In genomic region chr6:74892091-74892490, GRCh38 we compare ENCODE assay signal across 18 cellular contexts.
DNase-seq lines count a peak whose midpoint lies in the region; ATAC-seq and TF ChIP-seq lines count a peak whose summit lies in the region.
"Had no signal": no experiment of that assay in that cellular context is flagged by ENCODE, and none has a peak within 500 bp of the region (broad histone marks: within the 10 kb centered on the region; RNA-seq: fewer than 3 reads in every experiment).

No MANE protein-coding gene starts in this region.

- no peak overlapping the region for H2BK120ac ChIP-seq in IMR-90 (ENCODE audit: low read depth, low read length)

- peak overlapping the region; percentile 65 for H2BK5ac ChIP-seq in IMR-90 (ENCODE audit: low read depth, low read length, poor library complexity, severe bottlenecking)

- no peaks in the 10 kb centered on the region for H3K79me1 ChIP-seq in IMR-90 (ENCODE audit: low read depth in 1 of 2, low read length in 2 of 2)

- H3K79me2 ChIP-seq in fibroblast of lung (ENCODE audit: control insufficient read depth, insufficient read depth, low read length) (no peaks in the 10 kb centered on the region), osteoblast (ENCODE audit: insufficient read depth, low read length) (no peaks in the 10 kb centered on the region)

- 0 out of 2 replicates have a peak, but pooled peaks cover 3% of the 10 kb centered on the region for H3K9me1 ChIP-seq in IMR-90 (ENCODE audit: insufficient read depth, low read length)

- dilution Hi-C loops in IMR-90 (cut with HindIII; ENCODE audit: low sequenced_read_pairs, unreplicated experiment), result no loop called here

- H3K4me2 ChIP-seq in IMR-90 (ENCODE audit: low read depth, low read length) (peak overlapping the region; percentile 39), fibroblast of lung (ENCODE audit: extremely low read depth, insufficient read depth, low read length) (peak overlapping the region; percentile 7), osteoblast (ENCODE audit: insufficient read depth, low read length) (peak overlapping the region; percentile 2)
- H3K4me2 ChIP-seq: A549 had no signal

- no peak overlapping the region for H3K23ac ChIP-seq in IMR-90 (ENCODE audit: low read depth, low read length)

- H2BK20ac ChIP-seq in IMR-90 (ENCODE audit: low read depth, low read length), result no peak overlapping the region; the same call in 1 of the 2 replicates

- H3K27me3 ChIP-seq in IMR-90 (ENCODE audit: control insufficient read depth, insufficient read depth, low read length) (no peaks in the 10 kb centered on the region), fibroblast of lung (ENCODE audit: control insufficient read depth, insufficient read depth, low read length) (no peaks in the 10 kb centered on the region), osteoblast (ENCODE audit: insufficient read depth, low read length) (no peaks in the 10 kb centered on the region)

- H3K4ac ChIP-seq in IMR-90 (ENCODE audit: low read depth, low read length), result 0 out of 2 replicates have a peak overlapping the region, but pooled peaks have one; percentile 25

- TF ChIP-seq CTCF in IMR-90 (conservative IDR thresholded peaks at IDR 0.05; ENCODE audit: low read depth, low read length) (no peak), fibroblast of lung (conservative IDR thresholded peaks at IDR 0.05 in 1 of 2, IDR thresholded peaks at IDR 0.05 in 1 of 2; ENCODE audit: low read depth in 1 of 2, low read length in 2 of 2) (no peak), osteoblast (IDR thresholded peaks at IDR 0.05; ENCODE audit: extremely low read depth, low read depth, low read length) (no peak), GM10266 (IDR thresholded peaks at IDR 0.05; ENCODE audit: control insufficient read depth, insufficient read depth, low read depth, missing control alignments) (no peak)

- BruUV-seq in IMR-90 (replicated peaks; lab: Mats Ljungman, UMichigan), result no TSS peak

- no peak overlapping the region for H4K5ac ChIP-seq in IMR-90 (ENCODE audit: low read depth, low read length)

- H3K36me3 ChIP-seq in IMR-90 (ENCODE audit: control insufficient read depth, insufficient read depth, low read length) (no peaks in the 10 kb centered on the region), fibroblast of lung (ENCODE audit: control insufficient read depth, insufficient read depth, low read length) (no peaks in the 10 kb centered on the region), osteoblast (ENCODE audit: insufficient read depth, low read length) (no peaks in the 10 kb centered on the region)

- H3K14ac ChIP-seq in IMR-90 (replicated peaks; ENCODE audit: low read depth, low read length), result no peak overlapping the region

- H2AK5ac ChIP-seq in IMR-90 (ENCODE audit: low read depth, low read length), result no peak overlapping the region

- H4K8ac ChIP-seq in IMR-90 (ENCODE audit: low read depth in 2 of 2, low read length in 2 of 2), result no peak overlapping the region

- DNase-seq in EH (ENCODE audit: low read depth) (peak; percentile 31), IMR-90 (peak; percentile 39), fibroblast of lung (ENCODE audit: low read depth in 2 of 2) (peak in 1 of 2 donors; percentile 79), osteoblast (ENCODE audit: insufficient read length, low spot score, missing footprints) (no peak), NCI-H524 treated with DMSO at 0.1 percent for 48 hours (lab: John Stamatoyannopoulos, UW) (no peak), GM10266 (ENCODE audit: extremely low spot score) (no peak), HPDE6-E6E7 (ENCODE audit: extremely low spot score) (no peak)
- DNase-seq: GDM1, H7, KBM-7, NCI-H1092, NCI-H1436, NCI-H1930, NCI-H2227 treated with DMSO at 0.1 percent for 48 hours, NCI-H510A had no signal

- no peak overlapping the region for H3K9ac ChIP-seq in IMR-90 (ENCODE audit: low read depth, low read length)
- no peak overlapping the region for H3K9ac ChIP-seq in fibroblast of lung (ENCODE audit: insufficient read depth, low read length)

- no peak for TF ChIP-seq RAD21 in IMR-90 (IDR thresholded peaks at IDR 0.05; ENCODE audit: low read length)

- H4K91ac ChIP-seq in IMR-90 (ENCODE audit: insufficient read depth, low read depth, low read length), result no peak overlapping the region

- no CpG with 5 or more reads among the region's 5 CpGs for WGBS in IMR-90 (ENCODE audit: extremely low coverage in 2 of 2, insufficient read length in 1 of 2), 2 experiments

- in situ Hi-C loops in IMR-90 (cut with MboI; ENCODE audit: low sequenced_read_pairs), result no loop called here

- intact Hi-C loops in IMR-90 (cut with micrococcal nuclease), result loop anchor here (10.0 kb wide), 1 partner anchor 313 kb away; the partner anchor contains the start of gene COL12A1

- TF ChIP-seq POLR2A in IMR-90 (IDR thresholded peaks at IDR 0.05; ENCODE audit: low read depth, low read length), result no peak

- ATAC-seq in IMR-90 (ENCODE audit: low read depth) (peak; percentile 73), HG03460 (IDR thresholded peaks at IDR 0.05; ENCODE audit: unreplicated experiment) (no peak)
- ATAC-seq: A549, HepG2 had no signal

- POLR2A ChIA-PET in IMR-90 (lab: Charles Lee; ENCODE audit: unreplicated experiment), result no interaction called here

- no peak overlapping the region for H2AFZ ChIP-seq in IMR-90 (replicated peaks; ENCODE audit: low read length, poor library complexity)
- no peak overlapping the region for H2AFZ ChIP-seq in fibroblast of lung (ENCODE audit: low read length)
- H2AFZ ChIP-seq in osteoblast (ENCODE audit: low read length), result no peak overlapping the region

- peak overlapping the region; percentile 31; the same call in 1 of the 3 replicates for H2BK15ac ChIP-seq in IMR-90 (ENCODE audit: low read depth, low read length)

- H3K9me3 ChIP-seq in IMR-90 (ENCODE audit: control insufficient read depth, insufficient read depth, low read length) (no peaks in the 10 kb centered on the region), fibroblast of lung (ENCODE audit: control insufficient read depth, insufficient read depth, low read depth, low read length) (no peaks in the 10 kb centered on the region), osteoblast (ENCODE audit: low read depth, low read length) (no peaks in the 10 kb centered on the region)
- H3K9me3 ChIP-seq: A549 had no signal

- H4K20me1 ChIP-seq in IMR-90 (ENCODE audit: insufficient read depth, low read length) (no peaks in the 10 kb centered on the region), fibroblast of lung (ENCODE audit: control insufficient read depth, extremely low read depth, insufficient read depth, low read length) (no peaks in the 10 kb centered on the region), osteoblast (ENCODE audit: insufficient read depth, low read length) (no peaks in the 10 kb centered on the region)

- H2AK9ac ChIP-seq in IMR-90 (replicated peaks; ENCODE audit: low read depth, low read length, poor library complexity), result no peak overlapping the region

- H3K56ac ChIP-seq in IMR-90 (ENCODE audit: extremely low read depth, insufficient read depth, low read length), result no peak overlapping the region

- CTCF ChIA-PET in IMR-90 (lab: Yijun Ruan, JAX), result interaction anchor here (0.9 kb wide), 1 partner anchor 78 kb away, joined by 3 read pairs; no protein-coding TSS in a partner anchor

- peak overlapping the region; percentile 35; the same call in 1 of the 2 replicates for H3K27ac ChIP-seq in IMR-90 (ENCODE audit: insufficient read depth, low read length)
- no peak overlapping the region for H3K27ac ChIP-seq in fibroblast of lung (ENCODE audit: insufficient read depth, low read length)
- peak overlapping the region; percentile 27 for H3K27ac ChIP-seq in osteoblast (ENCODE audit: low read depth, low read length)
- H3K27ac ChIP-seq: A549 had no signal

- no peak overlapping the region for H3K4me3 ChIP-seq in IMR-90 (ENCODE audit: insufficient read depth, low read depth, low read length)
- no peak overlapping the region for H3K4me3 ChIP-seq in fibroblast of lung (replicated peaks in 1 of 4; ENCODE audit: control extremely low read depth in 1 of 4, insufficient read depth in 1 of 4, low read depth in 3 of 4, low read length in 4 of 4)
- H3K4me3 ChIP-seq in osteoblast (ENCODE audit: insufficient read depth, low read length), result no peak overlapping the region
- H3K4me3 ChIP-seq: A549 had no signal

- peaks cover 2% of the 10 kb centered on the region; the same call in 1 of the 2 replicates for H3K4me1 ChIP-seq in IMR-90 (ENCODE audit: control insufficient read depth, insufficient read depth, low read length)
- H3K4me1 ChIP-seq in fibroblast of lung (ENCODE audit: control insufficient read depth, extremely low read depth, insufficient read depth, low read length), result peaks cover 3% of the 10 kb centered on the region
- peaks cover 24% of the 10 kb centered on the region for H3K4me1 ChIP-seq in osteoblast (ENCODE audit: insufficient read depth, low read length)
- H3K4me1 ChIP-seq: A549 had no signal

- H3K18ac ChIP-seq in IMR-90 (ENCODE audit: low read depth, low read length), result no peak overlapping the region

TF ChIP-seq in IMR-90, 13 proteins besides CTCF, POLR2A, EP300 and RAD21 (continues in another document):
- TF ChIP-seq MAZ (IDR thresholded peaks at IDR 0.05; ENCODE audit: borderline replicate concordance, low read depth, low read length) (no peak), ELK1 (IDR thresholded peaks at IDR 0.05; ENCODE audit: borderline replicate concordance, low read depth, low read length) (no peak), MAFK (IDR thresholded peaks at IDR 0.05; ENCODE audit: low read depth, low read length) (no peak), NFE2L2 (IDR thresholded peaks at IDR 0.05; ENCODE audit: low read depth, low read length) (no peak), CHD1 (IDR thresholded peaks at IDR 0.05; ENCODE audit: low read depth, low read length) (no peak), RFX5 (IDR thresholded peaks at IDR 0.05; ENCODE audit: low read depth, low read length) (no peak), CEBPB (IDR thresholded peaks at IDR 0.05; ENCODE audit: low read depth, low read length) (no peak), SMC3 (IDR thresholded peaks at IDR 0.05; ENCODE audit: low read depth, low read length) (no peak), BHLHE40 (IDR thresholded peaks at IDR 0.05; ENCODE audit: low read depth, low read length) (no peak)

Comparison
In these comparisons a context has a peak if more than half of its experiments do, and no peak if none do; other contexts are left out.
1. DNase-seq: peak in EH (single experiment) and IMR-90 (single experiment); none in osteoblast (single experiment), NCI-H524 treated with DMSO at 0.1 percent for 48 hours (single experiment), GM10266 (single experiment) and HPDE6-E6E7 (single experiment).
2. Peak in every context shown above with its lines, with median percentiles within 50 percentile points of each other: H3K4me2 ChIP-seq.